In genomic region chr1:247298701-247299100, GRCh38 we compare ENCODE assay signal across 25 cellular contexts. TPM values are rescaled to one million over a fixed set of nuclear protein-coding genes. Genes with fewer than 3 reads are reported as not detected.
"Had no signal": no experiment of that assay in that cellular context is flagged by ENCODE, and none has a peak within 500 bp of the region (broad histone marks: within the 10 kb centered on the region; RNA-seq: fewer than 3 reads in every experiment).

No MANE protein-coding gene starts in this region.

- H3K9me3 ChIP-seq: neutrophil, sigmoid colon, stomach had no signal

- H3K27ac Mint-ChIP-seq: activated naive CD4-positive, alpha-beta T cell treated with anti-CD3 and anti-CD28 coated beads, Interleukin-2, amount 10 ng/mL, durations not matched to agents 7 days and 5 days; activated naive CD8-positive, alpha-beta T cell treated with anti-CD3 and anti-CD28 coated beads, Interleukin-2, amount 50 U/mL, for 24 hours; immature natural killer cell; natural killer cell; type B pancreatic cell had no signal

- H3K27ac ChIP-seq: coronary artery, neutrophil, sigmoid colon, stomach had no signal

- DNase-seq: activated CD4-positive, alpha-beta T cell treated with anti-CD3 and anti-CD28 coated beads, Interleukin-2, amount 50 U/mL, for 1 hour; activated CD8-positive, alpha-beta memory T cell treated with anti-CD3 and anti-CD28 coated beads, Interleukin-2, amount 50 U/mL, for 48 hours; activated effector memory CD4-positive, alpha-beta T cell treated with Interleukin-2 at 50 U/mL for 16 hours; activated naive CD4-positive, alpha-beta T cell treated with anti-CD3 and anti-CD28 coated beads, Interleukin-2, amount 10 ng/mL, durations not matched to agents 7 days and 5 days; activated naive CD8-positive, alpha-beta T cell treated with anti-CD3 and anti-CD28 coated beads, Interleukin-2, amount 50 U/mL, for 24 hours; activated T-cell treated with anti-CD3 and anti-CD28 coated beads, Interleukin-2, amount 50 U/mL, for 48 hours; anterior cingulate cortex; immature natural killer cell; kidney glomerular epithelial cell; left ventricle myocardium superior; natural killer cell; sigmoid colon; stimulated activated CD4-positive, alpha-beta T cell treated with anti-CD3 and anti-CD28 coated beads, Interleukin-4, amount 100 ng/mL, for 24 hours; stomach had no signal

- H3K36me3 Mint-ChIP-seq: stimulated activated effector memory CD8-positive, alpha-beta T cell treated with anti-CD3 and anti-CD28 coated beads, Interleukin-12 subunit alpha, Interleukin-12 subunit beta, amount 100 ng/mL, for 72 hours had no signal

- H3K4me3 Mint-ChIP-seq: activated naive CD4-positive, alpha-beta T cell treated with anti-CD3 and anti-CD28 coated beads, Interleukin-2, amount 10 ng/mL, durations not matched to agents 7 days and 5 days; activated naive CD8-positive, alpha-beta T cell treated with anti-CD3 and anti-CD28 coated beads, Interleukin-2, amount 50 U/mL, for 24 hours; brain; central memory CD8-positive, alpha-beta T cell; immature natural killer cell; natural killer cell; stimulated activated effector memory CD8-positive, alpha-beta T cell treated with anti-CD3 and anti-CD28 coated beads, Interleukin-12 subunit alpha, Interleukin-12 subunit beta, amount 100 ng/mL, for 72 hours; type B pancreatic cell had no signal

- ATAC-seq: activated CD4-positive, CD25-positive, alpha-beta regulatory T cell treated with anti-CD3 and anti-CD28 coated beads, Interleukin-2, amount 50 U/mL, for 24 hours; activated naive CD8-positive, alpha-beta T cell treated with anti-CD3 and anti-CD28 coated beads, Interleukin-2, amount 50 U/mL, for 24 hours; left ventricle myocardium superior; natural killer cell; stimulated activated effector memory CD8-positive, alpha-beta T cell treated with anti-CD3 and anti-CD28 coated beads, Interleukin-12 subunit alpha, Interleukin-12 subunit beta, amount 100 ng/mL, for 72 hours had no signal

- H3K27me3 Mint-ChIP-seq: activated naive CD4-positive, alpha-beta T cell treated with anti-CD3 and anti-CD28 coated beads, Interleukin-2, amount 10 ng/mL, durations not matched to agents 7 days and 5 days; brain; type B pancreatic cell had no signal

- H3K4me3 ChIP-seq: coronary artery, sigmoid colon, stomach had no signal

- H3K4me1 Mint-ChIP-seq: activated naive CD8-positive, alpha-beta T cell treated with anti-CD3 and anti-CD28 coated beads, Interleukin-2, amount 50 U/mL, for 24 hours; brain; central memory CD8-positive, alpha-beta T cell; immature natural killer cell; natural killer cell had no signal

- H3K4me1 ChIP-seq: sigmoid colon, stomach had no signal

- H3K27me3 ChIP-seq: neutrophil, sigmoid colon, stomach had no signal

- H3K9me3 Mint-ChIP-seq: activated naive CD4-positive, alpha-beta T cell treated with anti-CD3 and anti-CD28 coated beads, Interleukin-2, amount 10 ng/mL, durations not matched to agents 7 days and 5 days; activated naive CD8-positive, alpha-beta T cell treated with anti-CD3 and anti-CD28 coated beads, Interleukin-2, amount 50 U/mL, for 24 hours; brain; central memory CD8-positive, alpha-beta T cell; immature natural killer cell; natural killer cell; stimulated activated effector memory CD8-positive, alpha-beta T cell treated with anti-CD3 and anti-CD28 coated beads, Interleukin-12 subunit alpha, Interleukin-12 subunit beta, amount 100 ng/mL, for 72 hours; type B pancreatic cell had no signal

RNA-seq across cellular contexts. Expression of gene VN1R5, which starts 42.8 kb away (rescaled TPM):
- total RNA-seq: frontal cortex, left ventricle myocardium superior, mucosa of gallbladder, natural killer cell, sigmoid colon, stomach, temporal lobe had no signal
- polyA plus RNA-seq: esophagus, immature natural killer cell, sigmoid colon, stomach had no signal
